In genomic region chr22:16937811-16938210, GRCh38 we compare ENCODE assay signal across 7 cellular contexts.
"Had no signal": no experiment of that assay in that cellular context is flagged by ENCODE, and none has a peak within 500 bp of the region (broad histone marks: within the 10 kb centered on the region; RNA-seq: fewer than 3 reads in every experiment).

No MANE protein-coding gene starts in this region.

- FAIRE-seq: HepG2, HTR-8/SVneo, K562 had no signal

- H3K4me3 Mint-ChIP-seq: IgD-negative memory B cell had no signal

- H3K4me3 ChIP-seq: K562 had no signal

- H3K4me1 Mint-ChIP-seq: IgD-negative memory B cell had no signal

- H3K27ac ChIP-seq: HL-60 had no signal

- H3K36me3 Mint-ChIP-seq: IgD-negative memory B cell had no signal

- DNase-seq: IMR-90, KBM-7 had no signal

- ATAC-seq: HepG2, K562 had no signal

- H3K27ac Mint-ChIP-seq: IgD-negative memory B cell had no signal
